In genomic region chr11:119892311-119892808, GRCh38 we compare ENCODE assay signal across 21 cellular contexts.
DNase-seq lines count a peak whose midpoint lies in the region; ATAC-seq and TF ChIP-seq lines count a peak whose summit lies in the region.
"Had no signal": no experiment of that assay in that cellular context is flagged by ENCODE, and none has a peak within 500 bp of the region (broad histone marks: within the 10 kb centered on the region; RNA-seq: fewer than 3 reads in every experiment).

No MANE protein-coding gene starts in this region.

- ATAC-seq in left cardiac atrium: peak; percentile 35 to 47
- ATAC-seq in HG02623 (IDR thresholded peaks at IDR 0.05; ENCODE audit: unreplicated experiment): no peak

- no peak overlapping the region for H3K27ac Mint-ChIP-seq in activated CD4-positive, alpha-beta memory T cell treated with anti-CD3 and anti-CD28 coated beads, Interleukin-2, amount 10 ng/mL, durations not matched to agents 7 days and 5 days
- H3K27ac Mint-ChIP-seq: activated B cell treated with CpG ODN at 0.5 μM for 24 hours; activated naive CD8-positive, alpha-beta T cell treated with anti-CD3 and anti-CD28 coated beads for 36 hours; progenitor cell of endocrine pancreas; T-helper 1 cell treated with Interleukin-12 subunit alpha and Interleukin-12 subunit beta and Interleukin-4 antibody, amounts not matched to agents 30 μg/mL and 1 μg/mL, for 36 hours had no signal

- POLR2A ChIA-PET in activated CD4-positive, alpha-beta memory T cell treated with anti-CD3 and anti-CD28 coated beads, Interleukin-2, amount 10 ng/mL, durations not matched to agents 7 days and 5 days (lab: Charles Lee): no interaction called here

- H3K4me3 Mint-ChIP-seq in activated CD4-positive, alpha-beta memory T cell treated with anti-CD3 and anti-CD28 coated beads, Interleukin-2, amount 10 ng/mL, durations not matched to agents 7 days and 5 days: no peak overlapping the region
- H3K4me3 Mint-ChIP-seq: activated B cell treated with CpG ODN at 0.5 μM for 24 hours; activated naive CD8-positive, alpha-beta T cell treated with anti-CD3 and anti-CD28 coated beads for 36 hours; T-helper 1 cell treated with Interleukin-12 subunit alpha and Interleukin-12 subunit beta and Interleukin-4 antibody, amounts not matched to agents 30 μg/mL and 1 μg/mL, for 36 hours had no signal

- H3K9me3 Mint-ChIP-seq in activated CD4-positive, alpha-beta memory T cell treated with anti-CD3 and anti-CD28 coated beads, Interleukin-2, amount 10 ng/mL, durations not matched to agents 7 days and 5 days: no peaks in the 10 kb centered on the region
- H3K9me3 Mint-ChIP-seq: activated B cell treated with CpG ODN at 0.5 μM for 24 hours; activated naive CD8-positive, alpha-beta T cell treated with anti-CD3 and anti-CD28 coated beads for 36 hours; T-helper 1 cell treated with Interleukin-12 subunit alpha and Interleukin-12 subunit beta and Interleukin-4 antibody, amounts not matched to agents 30 μg/mL and 1 μg/mL, for 36 hours had no signal

- H3K4me3 ChIP-seq in H7 (ENCODE audit: insufficient read depth, low read depth, low read length) (no peak overlapping the region), WERI-Rb-1 (ENCODE audit: low read depth, low read length) (no peak overlapping the region; the same call in 1 of the 2 replicates)
- H3K4me3 ChIP-seq: lung, testis had no signal

- no peaks in the 10 kb centered on the region for H3K36me3 Mint-ChIP-seq in activated CD4-positive, alpha-beta memory T cell treated with anti-CD3 and anti-CD28 coated beads, Interleukin-2, amount 10 ng/mL, durations not matched to agents 7 days and 5 days (ENCODE audit: low read depth)
- H3K36me3 Mint-ChIP-seq: activated naive CD8-positive, alpha-beta T cell treated with anti-CD3 and anti-CD28 coated beads for 36 hours had no signal

- no peak for TF ChIP-seq CTCF in WERI-Rb-1 (IDR thresholded peaks at IDR 0.05; ENCODE audit: low read depth, low read length)

- H3K27me3 ChIP-seq in H7 (ENCODE audit: control insufficient read depth, insufficient read depth, low read length) (no peaks in the 10 kb centered on the region), WERI-Rb-1 (ENCODE audit: insufficient read depth, low read depth, severe bottlenecking) (no peaks in the 10 kb centered on the region)
- H3K27me3 ChIP-seq: brain microvascular endothelial cell, testis had no signal

- peaks cover 5% of the 10 kb centered on the region for H3K27me3 Mint-ChIP-seq in activated CD4-positive, alpha-beta memory T cell treated with anti-CD3 and anti-CD28 coated beads, Interleukin-2, amount 10 ng/mL, durations not matched to agents 7 days and 5 days

- DNase-seq in H7 (peak; percentile 56), WERI-Rb-1 (peak; percentile 81), left cardiac atrium (peak; percentile 31), putamen (ENCODE audit: low spot score) (peak; percentile 76), HPDE6-E6E7 (ENCODE audit: extremely low spot score) (no peak), OCI-M2 (lab: John Stamatoyannopoulos, UW; ENCODE audit: unreplicated experiment) (no peak)
- no peak for DNase-seq in activated CD4-positive, alpha-beta memory T cell treated with anti-CD3 and anti-CD28 coated beads, Interleukin-2, amount 10 ng/mL, durations not matched to agents 7 days and 5 days
- DNase-seq: activated B cell treated with CpG ODN at 0.5 μM for 24 hours; activated naive CD8-positive, alpha-beta T cell treated with anti-CD3 and anti-CD28 coated beads for 36 hours; brain microvascular endothelial cell; COR-L47; dermis blood vessel endothelial cell; EL; Kasumi-1; NCI-H2171 treated with DMSO at 0.1 percent for 48 hours; NK-92 treated with Interleukin-12 subunit alpha and Interleukin-12 subunit beta, amount 100 ng/mL, for 24 hours; testis had no signal

- CTCF ChIA-PET in activated CD4-positive, alpha-beta memory T cell treated with anti-CD3 and anti-CD28 coated beads, Interleukin-2, amount 10 ng/mL, durations not matched to agents 7 days and 5 days (lab: Charles Lee): no interaction called here

- no peaks in the 10 kb centered on the region for H3K9me3 ChIP-seq in WERI-Rb-1 (ENCODE audit: severe bottlenecking)
- H3K9me3 ChIP-seq: testis had no signal

- intact Hi-C loops in left cardiac atrium (cut with DNase I): no loop called here

- no peak overlapping the region for H3K27ac ChIP-seq in WERI-Rb-1
- H3K27ac ChIP-seq: brain microvascular endothelial cell, testis had no signal

- no peaks in the 10 kb centered on the region for H3K36me3 ChIP-seq in H7 (replicated peaks; ENCODE audit: control insufficient read depth, insufficient read depth, low read length)
- no peaks in the 10 kb centered on the region for H3K36me3 ChIP-seq in WERI-Rb-1
- H3K36me3 ChIP-seq: brain microvascular endothelial cell had no signal

- H3K4me1 Mint-ChIP-seq in activated CD4-positive, alpha-beta memory T cell treated with anti-CD3 and anti-CD28 coated beads, Interleukin-2, amount 10 ng/mL, durations not matched to agents 7 days and 5 days: no peaks in the 10 kb centered on the region
- H3K4me1 Mint-ChIP-seq: activated B cell treated with CpG ODN at 0.5 μM for 24 hours had no signal

Comparison
In these comparisons a context has a peak if more than half of its experiments do, and no peak if none do; other contexts are left out.
1. DNase-seq: peak in H7 (single experiment), WERI-Rb-1 (single experiment), left cardiac atrium (single experiment) and putamen (single experiment); none in HPDE6-E6E7 (single experiment), OCI-M2 (single experiment) and activated CD4-positive, alpha-beta memory T cell treated with anti-CD3 and anti-CD28 coated beads, Interleukin-2, amount 10 ng/mL, durations not matched to agents 7 days and 5 days (single experiment).